1 cellular context compared by ENCODE assay signal in the genomic region with DNA sequence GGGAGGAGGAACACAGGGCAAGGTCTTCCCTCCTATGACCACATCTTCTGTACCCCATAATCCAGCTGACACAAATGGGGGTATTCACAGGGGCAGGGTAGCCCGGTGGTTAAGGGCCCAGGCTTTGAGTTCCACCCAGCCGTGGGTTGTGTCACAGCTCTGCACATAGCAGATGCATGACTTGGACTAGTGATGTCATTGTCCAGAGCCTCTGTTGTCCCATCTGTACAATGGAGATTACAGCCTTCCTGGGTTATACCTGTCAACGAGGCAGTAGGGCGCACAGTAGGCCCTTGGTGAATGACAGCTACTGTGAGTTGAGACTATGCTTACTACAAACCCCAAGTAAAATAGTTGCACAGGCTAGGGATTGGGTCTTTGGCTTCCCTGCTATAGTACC.
TF ChIP-seq lines count a peak whose summit lies in the region.

No MANE protein-coding gene starts in this region.

TF ChIP-seq in HEK293, 187 proteins besides CTCF, POLR2A, EP300 and RAD21 (continued from another document):
- 0 out of 2 replicates have a peak, but pooled peaks have one; percentile 12 for TF ChIP-seq ATF2 (tag by site-specific recombination; IDR thresholded peaks at IDR 0.05; ENCODE audit: low read depth)
- TF ChIP-seq ZNF214 (tag by site-specific recombination; IDR thresholded peaks at IDR 0.05; ENCODE audit: borderline replicate concordance) = no peak
- TF ChIP-seq ZNF629 (tag by site-specific recombination; IDR thresholded peaks at IDR 0.05) = 0 out of 2 replicates have a peak, but pooled peaks have one; percentile 22
